8 cellular contexts compared by ENCODE assay signal in genomic region chr20:833121-833449, GRCh38. TPM values are rescaled to one million over a fixed set of nuclear protein-coding genes. Genes with fewer than 3 reads are reported as not detected.
DNase-seq lines count a peak whose midpoint lies in the region; ATAC-seq and TF ChIP-seq lines count a peak whose summit lies in the region.

No MANE protein-coding gene starts in this region.

- H3K4me3 Mint-ChIP-seq in IgD-negative memory B cell: peak overlapping the region; percentile 89 to 97 (median 92)

- H3K4me1 ChIP-seq in ES-I3 (ENCODE audit: insufficient read depth, low read length): no peaks in the 10 kb centered on the region
- no peaks in the 10 kb centered on the region for H3K4me1 ChIP-seq in colonic mucosa
- H3K4me1 ChIP-seq in osteoblast (ENCODE audit: insufficient read depth, low read length): peaks cover 27% of the 10 kb centered on the region

- intact Hi-C loops in colonic mucosa (cut with DNase I): no loop called here

- TF ChIP-seq CTCF in colonic mucosa (IDR thresholded peaks at IDR 0.05) (no peak), osteoblast (IDR thresholded peaks at IDR 0.05; ENCODE audit: extremely low read depth, low read depth, low read length) (no peak)

- ATAC-seq in GM18520 (IDR thresholded peaks at IDR 0.05; ENCODE audit: unreplicated experiment) (no peak), GM21619 (IDR thresholded peaks at IDR 0.05; ENCODE audit: unreplicated experiment) (no peak)

- DNase-seq in colonic mucosa (no peak), osteoblast (ENCODE audit: insufficient read length, low spot score, missing footprints) (peak; percentile 87), iPS-NIHi7 (ENCODE audit: extremely low spot score) (no peak), NCI-H1436 treated with DMSO at 0.1 percent for 48 hours (lab: John Stamatoyannopoulos, UW) (no peak)

- H3K27ac Mint-ChIP-seq in IgD-negative memory B cell: peak overlapping the region; percentile 82 to 92 (median 86)

- peaks cover 28 to 34% (median 29%) of the 10 kb centered on the region in 3 donors for H3K4me1 Mint-ChIP-seq in IgD-negative memory B cell

- H3K36me3 ChIP-seq in ES-I3 (ENCODE audit: insufficient read depth, low read length): no peaks in the 10 kb centered on the region
- H3K36me3 ChIP-seq in colonic mucosa: no peaks in the 10 kb centered on the region
- no peaks in the 10 kb centered on the region for H3K36me3 ChIP-seq in osteoblast (ENCODE audit: insufficient read depth, low read length)

- H3K4me3 ChIP-seq in colonic mucosa (peak overlapping the region; percentile 81), osteoblast (ENCODE audit: insufficient read depth, low read length) (peak overlapping the region; percentile 95)

- H3K36me3 Mint-ChIP-seq in IgD-negative memory B cell: no peaks in the 10 kb centered on the region

- peak overlapping the region; percentile 53 for H3K27ac ChIP-seq in colonic mucosa
- peak overlapping the region; percentile 88 for H3K27ac ChIP-seq in osteoblast (ENCODE audit: low read depth, low read length)

- H3K9me3 Mint-ChIP-seq in IgD-negative memory B cell: peaks cover 0 to 2% (median 0%) of the 10 kb centered on the region in 3 donors

- H3K9ac ChIP-seq in ES-I3 (ENCODE audit: low read depth, low read length): peak overlapping the region; percentile 80; the same call in 1 of the 2 replicates
- H3K9ac ChIP-seq in colonic mucosa (ENCODE audit: low read depth in 2 of 2, low read length in 2 of 2): peak overlapping the region; percentile 40 to 86

- H3K4me2 ChIP-seq in osteoblast (ENCODE audit: insufficient read depth, low read length): peak overlapping the region; percentile 99

- peak overlapping the region; percentile 98 for H2AFZ ChIP-seq in osteoblast (ENCODE audit: low read length)

- H3K9me3 ChIP-seq in ES-I3 (ENCODE audit: control insufficient read depth, insufficient read depth, low read length) (no peaks in the 10 kb centered on the region), colonic mucosa (no peaks in the 10 kb centered on the region), osteoblast (ENCODE audit: low read depth, low read length) (no peaks in the 10 kb centered on the region)

- H4K20me1 ChIP-seq in osteoblast (ENCODE audit: insufficient read depth, low read length): no peaks in the 10 kb centered on the region

- peaks cover 37% of the 10 kb centered on the region for H3K79me2 ChIP-seq in osteoblast (ENCODE audit: insufficient read depth, low read length)

- H3K27me3 Mint-ChIP-seq in IgD-negative memory B cell: no peaks in the 10 kb centered on the region

- H3K27me3 ChIP-seq in colonic mucosa (no peaks in the 10 kb centered on the region), osteoblast (ENCODE audit: insufficient read depth, low read length) (no peaks in the 10 kb centered on the region)

RNA-seq across cellular contexts. Expression of gene FAM110A, which starts 0.4 kb away (rescaled TPM):
- 19.3 TPM for polyA plus RNA-seq in IgD-negative memory B cell
- total RNA-seq in colonic mucosa: 10 to 100 TPM; 13.0 to 19.7 TPM
- total RNA-seq in osteoblast: 8.5 and 9.8 TPM in 2 replicates
